ENCODE assay signal across 8 cellular contexts in the genomic region with DNA sequence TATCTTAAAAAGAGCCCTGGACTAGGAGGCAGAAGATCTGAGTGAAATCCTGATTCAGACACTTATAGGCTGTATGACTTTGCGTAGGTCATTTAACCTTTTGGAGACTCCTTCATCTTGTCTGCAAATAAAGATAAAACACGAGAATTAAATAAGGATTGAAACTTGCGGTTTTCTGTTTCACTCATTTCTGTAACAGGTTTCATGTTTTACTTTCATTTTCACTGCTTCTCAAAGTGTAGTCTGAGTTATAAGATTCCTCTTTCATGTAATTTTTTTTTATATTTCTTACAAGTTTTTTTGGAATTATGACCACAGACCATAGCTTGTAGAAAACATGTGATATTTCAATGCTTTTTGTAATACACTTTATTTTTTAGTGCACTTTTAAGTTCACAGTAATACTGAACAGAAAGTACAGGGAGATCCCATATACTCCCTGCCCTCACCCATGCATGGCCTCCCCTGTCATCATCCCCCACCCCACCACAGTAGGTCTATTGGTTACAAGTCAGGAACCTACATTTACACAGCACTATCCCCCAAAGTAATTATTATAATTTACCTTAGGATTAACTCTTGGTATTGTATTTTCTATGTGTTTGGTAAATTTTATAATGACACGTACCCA.
A peak's percentile ranks its signal among the peaks of the same experiment; 100 is the strongest.
DNase-seq lines count a peak whose midpoint lies in the region; ATAC-seq and TF ChIP-seq lines count a peak whose summit lies in the region.

No MANE protein-coding gene starts in this region.

- H3K27me3 Mint-ChIP-seq in activated CD4-positive, alpha-beta memory T cell treated with anti-CD3 and anti-CD28 coated beads for 36 hours, result peaks cover 14% of the 10 kb centered on the region

- no peak for TF ChIP-seq POLR2A in tibial nerve (IDR thresholded peaks at IDR 0.05)

- H3K36me3 Mint-ChIP-seq in activated CD4-positive, alpha-beta memory T cell treated with anti-CD3 and anti-CD28 coated beads for 36 hours, result no peaks in the 10 kb centered on the region

- H3K27ac ChIP-seq in tibial nerve, result peak overlapping the region in 3 of 4 donors; percentile 63 to 75 (median 74)

- peak; percentile 86 for ATAC-seq in GM19351 (IDR thresholded peaks at IDR 0.05; ENCODE audit: unreplicated experiment)
- ATAC-seq in HG03378 (IDR thresholded peaks at IDR 0.05; ENCODE audit: unreplicated experiment), result peak; percentile 97

- intact Hi-C loops in activated CD4-positive, alpha-beta memory T cell treated with anti-CD3 and anti-CD28 coated beads for 36 hours (cut with micrococcal nuclease), result loop anchor here (1.0 to 5.0 kb wide), 6 partner anchors 9 to 1233 kb away; a partner anchor contains a TSS

- no peak overlapping the region for H3K27ac Mint-ChIP-seq in activated CD4-positive, alpha-beta memory T cell treated with anti-CD3 and anti-CD28 coated beads for 36 hours

- no peaks in the 10 kb centered on the region for H3K36me3 ChIP-seq in tibial nerve

- H3K4me3 Mint-ChIP-seq in activated CD4-positive, alpha-beta memory T cell treated with anti-CD3 and anti-CD28 coated beads for 36 hours, result peak overlapping the region; percentile 24

- in situ Hi-C loops in Caki2 (cut with HindIII; ENCODE audit: low pct_unique_long_range_greater_than_20kb, low sequenced_read_pairs), result no loop called here

- no peak for TF ChIP-seq CTCF in tibial nerve (IDR thresholded peaks at IDR 0.05)

- H3K9me3 ChIP-seq in tibial nerve, result no peaks in the 10 kb centered on the region

- CTCF ChIA-PET in activated CD4-positive, alpha-beta memory T cell treated with anti-CD3 and anti-CD28 coated beads for 36 hours (lab: Charles Lee), result no interaction called here

- POLR2A ChIA-PET in activated CD4-positive, alpha-beta memory T cell treated with anti-CD3 and anti-CD28 coated beads for 36 hours (lab: Charles Lee), result no interaction called here

- peak; percentile 16 for DNase-seq in Caki2 (ENCODE audit: low read depth)
- peak; percentile 50 for DNase-seq in activated CD4-positive, alpha-beta memory T cell treated with anti-CD3 and anti-CD28 coated beads for 36 hours
- DNase-seq in kidney tubule cell (ENCODE audit: low spot score), result peak; percentile 21
- DNase-seq in tibial nerve (ENCODE audit: low spot score in 2 of 2), result no peak
- no peak for DNase-seq in HPDE6-E6E7 (ENCODE audit: extremely low spot score)
- no peak for DNase-seq in activated CD8-positive, alpha-beta memory T cell treated with anti-CD3 and anti-CD28 coated beads, Interleukin-2, amount 50 U/mL, for 48 hours

- no peak for TF ChIP-seq EP300 in tibial nerve (IDR thresholded peaks at IDR 0.05)

- no peaks in the 10 kb centered on the region for H3K9me3 Mint-ChIP-seq in activated CD4-positive, alpha-beta memory T cell treated with anti-CD3 and anti-CD28 coated beads for 36 hours

- peak overlapping the region; percentile 8 to 34 (median 24) for H3K4me3 ChIP-seq in tibial nerve

- WGBS in tibial nerve, 2 donors, result 45 to 59% methylated on average over 4 of the region's 4 CpGs

- peaks cover 0 to 14% (median 6%) of the 10 kb centered on the region in 4 donors for H3K4me1 ChIP-seq in tibial nerve

- H3K4me1 Mint-ChIP-seq in activated CD4-positive, alpha-beta memory T cell treated with anti-CD3 and anti-CD28 coated beads for 36 hours (ENCODE audit: low read depth), result peaks cover 42% of the 10 kb centered on the region

- no peaks in the 10 kb centered on the region for H3K27me3 ChIP-seq in tibial nerve

Comparison
In these comparisons a context has a peak if more than half of its experiments do, and no peak if none do; other contexts are left out.
1. DNase-seq: peak in Caki2 (single experiment), activated CD4-positive, alpha-beta memory T cell treated with anti-CD3 and anti-CD28 coated beads for 36 hours (single experiment) and kidney tubule cell (single experiment); none in tibial nerve (0 of 2), HPDE6-E6E7 (single experiment) and activated CD8-positive, alpha-beta memory T cell treated with anti-CD3 and anti-CD28 coated beads, Interleukin-2, amount 50 U/mL, for 48 hours (single experiment).